ENCODE assay signal across 8 cellular contexts in the genomic region with DNA sequence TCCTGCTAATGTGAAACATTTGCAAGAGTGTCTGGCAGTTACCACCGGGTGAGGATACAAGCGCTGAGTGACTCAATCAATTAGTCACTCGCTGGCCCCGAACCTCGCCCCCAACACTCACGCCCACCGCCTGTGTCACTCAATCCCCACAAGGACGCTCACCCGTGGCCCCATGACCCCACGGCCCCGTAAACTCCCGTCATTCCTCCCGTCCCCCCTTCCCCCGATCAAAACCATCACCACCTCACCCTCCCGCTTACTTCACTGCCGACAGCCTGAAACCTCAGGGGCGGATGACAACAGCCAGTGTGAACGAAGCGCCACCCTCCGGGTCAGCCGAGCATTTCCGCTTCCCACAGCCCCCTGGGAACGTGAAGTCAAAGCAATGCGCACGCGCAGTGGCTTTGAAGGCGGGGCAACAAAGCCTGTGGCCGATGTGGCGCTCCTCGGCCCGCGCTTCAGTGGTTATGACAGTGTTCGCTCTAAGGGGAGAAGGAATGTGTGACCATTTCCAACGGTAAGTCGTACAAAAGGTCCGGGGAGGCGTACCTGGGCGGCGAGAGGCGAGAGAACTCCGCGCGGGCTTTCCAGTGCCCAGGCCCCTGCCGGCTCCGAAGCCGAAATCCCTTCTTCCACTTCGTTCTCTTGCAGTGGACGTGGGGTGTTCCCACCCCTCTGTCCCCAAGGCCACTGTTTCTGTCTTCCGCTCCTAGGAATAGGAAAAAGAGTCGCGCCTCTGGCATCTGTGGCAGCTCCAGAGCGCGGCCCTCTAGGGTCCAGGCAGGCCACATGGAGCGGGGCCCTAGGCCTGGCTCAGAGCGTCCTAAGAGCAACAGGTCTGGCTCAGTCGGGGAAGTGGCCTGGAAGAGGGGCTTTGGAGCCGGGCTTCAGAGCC. TPM values are rescaled to one million over a fixed set of nuclear protein-coding genes. Genes with fewer than 3 reads are reported as not detected.
A peak's percentile ranks its signal among the peaks of the same experiment; 100 is the strongest.
DNase-seq lines count a peak whose midpoint lies in the region; ATAC-seq and TF ChIP-seq lines count a peak whose summit lies in the region.

A gene (minus strand): TSS at position 311 of the 895 bp plus-strand sequence. CDS start 3,334 bp downstream, outside the sequence.

- H3K27ac ChIP-seq in HUES64 (ENCODE audit: low read depth, low read length) (peak within 1 kb of the TSS; percentile 85), OCI-LY1 (ENCODE audit: low read depth, low read length, poor library complexity, severe bottlenecking) (peak within 1 kb of the TSS; percentile 51), mucosa of rectum (ENCODE audit: low read depth in 2 of 2, low read length in 2 of 2) (peak within 1 kb of the TSS; percentile 76 to 85)

- peak; percentile 35; the same call in 1 of the 2 replicates for TF ChIP-seq CTCF in OCI-LY1 (IDR thresholded peaks at IDR 0.05; ENCODE audit: low read length)

- ATAC-seq in GM21515 (IDR thresholded peaks at IDR 0.05; ENCODE audit: unreplicated experiment) = peak; percentile 83

- peak; percentile 87 for TF ChIP-seq POLR2A in erythroblast (IDR thresholded peaks at IDR 0.05; ENCODE audit: low read length)

- DNase-seq in DMS114 treated with DMSO at 0.1 percent for 48 hours (lab: John Stamatoyannopoulos, UW; ENCODE audit: unreplicated experiment) (peak; percentile 67), activated T-cell treated with anti-CD3 and anti-CD28 coated beads for 24 hours (ENCODE audit: low read depth) (peak; percentile 90), erythroblast (lab: John Stamatoyannopoulos, UW) (peak; percentile 93 to 95)
- peak; percentile 85 to 86 for DNase-seq in stimulated activated CD8-positive, alpha-beta memory T cell treated with anti-CD3 and anti-CD28 coated beads, Interleukin-4, amount 100 ng/mL, for 4 hours (ENCODE audit: low read depth in 2 of 2, low spot score in 1 of 2)

- under 1% methylated on average over 57 of the region's 57 CpGs for WGBS in HUES64

- H3K27me3 ChIP-seq in HUES64 (ENCODE audit: insufficient read depth, low read length) (no peaks in the 10 kb centered on the region), OCI-LY1 (ENCODE audit: insufficient read depth, low read length) (no peaks in the 10 kb centered on the region), mucosa of rectum (ENCODE audit: control insufficient read depth in 2 of 2, insufficient read depth in 2 of 2, low read length in 2 of 2) (no peaks in the 10 kb centered on the region)

- H3K4me3 ChIP-seq in HUES64 (ENCODE audit: low read length) (peak within 1 kb of the TSS; percentile 99), OCI-LY1 (ENCODE audit: low read depth, low read length, poor library complexity, severe bottlenecking) (peak within 1 kb of the TSS; percentile 97), mucosa of rectum (ENCODE audit: low read length in 2 of 2) (peak within 1 kb of the TSS; percentile 80 to 84)

- H3K9me3 ChIP-seq in HUES64 (ENCODE audit: insufficient read depth, low read depth, low read length) (no peaks in the 10 kb centered on the region), OCI-LY1 (ENCODE audit: low read length) (no peaks in the 10 kb centered on the region), mucosa of rectum (ENCODE audit: control insufficient read depth in 2 of 2, low read length in 2 of 2) (no peaks in the 10 kb centered on the region)

- no peaks in the 10 kb centered on the region for H3F3A ChIP-seq in OCI-LY1 (ENCODE audit: insufficient read depth, low read length)

- H3K4me2 ChIP-seq in OCI-LY1 (ENCODE audit: low read length) = peak within 1 kb of the TSS; percentile 94

- H3K9ac ChIP-seq in HUES64 (ENCODE audit: low read depth, low read length) = peak within 1 kb of the TSS; percentile 94
- H3K9ac ChIP-seq in OCI-LY1 (ENCODE audit: low read length) = peak within 1 kb of the TSS; percentile 98
- H3K9ac ChIP-seq in mucosa of rectum (ENCODE audit: low read depth in 1 of 2, low read length in 2 of 2) = peak within 1 kb of the TSS; percentile 77 to 90

- H3K9me2 ChIP-seq in OCI-LY1 (ENCODE audit: low read depth, low read length) = no peaks in the 10 kb centered on the region

- H3K36me3 ChIP-seq in HUES64 (ENCODE audit: insufficient read depth, low read length) (peaks cover 28% of the 10 kb centered on the region), OCI-LY1 (ENCODE audit: insufficient read depth, low read length) (peaks cover 19% of the 10 kb centered on the region), mucosa of rectum (ENCODE audit: control insufficient read depth in 2 of 2, insufficient read depth in 2 of 2, low read length in 2 of 2) (no peaks in the 10 kb centered on the region)

- no peak within 1 kb of the TSS for H2AFZ ChIP-seq in OCI-LY1 (ENCODE audit: low read length)

- H4K20me1 ChIP-seq in OCI-LY1 (ENCODE audit: insufficient read depth, low read length) = no peaks in the 10 kb centered on the region

- H3K79me2 ChIP-seq in OCI-LY1 (ENCODE audit: insufficient read depth, low read length) = peaks cover 17% of the 10 kb centered on the region

- H3K4me1 ChIP-seq in HUES64 (ENCODE audit: insufficient read depth, low read length) (no peaks in the 10 kb centered on the region; the same call in 1 of the 2 replicates), OCI-LY1 (ENCODE audit: insufficient read depth, low read length, severe bottlenecking) (peaks cover 27% of the 10 kb centered on the region), mucosa of rectum (ENCODE audit: control insufficient read depth in 2 of 2, insufficient read depth in 2 of 2, low read length in 2 of 2) (peaks cover 3 to 10% of the 10 kb centered on the region in 2 donors)

RNA-seq across cellular contexts. Expression of the gene that starts here (rescaled TPM):
- polyA plus RNA-seq in HUES64 (2013, experiment 1 of 2) = 2.7 TPM
- polyA plus RNA-seq in HUES64 (2013, experiment 2 of 2) = 2.9 TPM

Comparison
In these comparisons a context has a peak if more than half of its experiments do, and no peak if none do; other contexts are left out.
1. Peak in every context shown above with its lines: DNase-seq, ATAC-seq, H3K4me3 ChIP-seq and H3K27ac ChIP-seq.